In the genomic region with DNA sequence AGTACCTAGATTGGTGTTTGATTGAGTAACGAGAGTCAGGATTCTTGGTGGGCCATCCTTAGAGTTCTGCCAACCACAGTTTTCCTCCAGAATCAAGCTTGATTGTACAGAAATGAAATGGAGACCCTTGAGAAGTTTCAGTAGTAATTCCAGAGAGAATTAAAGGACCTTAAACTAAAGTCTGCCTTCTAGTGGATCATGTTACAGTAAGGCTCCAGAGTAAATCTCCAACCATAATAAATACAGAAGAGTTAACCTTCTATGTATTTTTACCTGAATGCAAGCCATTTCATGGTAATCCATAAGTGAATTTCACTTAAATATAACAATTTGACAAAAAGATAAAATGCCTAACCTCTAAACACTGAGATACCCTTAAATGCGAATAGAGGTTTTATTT, we compare ENCODE assay signal across 18 cellular contexts. TPM values are rescaled to one million over a fixed set of nuclear protein-coding genes. Genes with fewer than 3 reads are reported as not detected.
A peak's percentile ranks its signal among the peaks of the same experiment; 100 is the strongest.
DNase-seq lines count a peak whose midpoint lies in the region; ATAC-seq and TF ChIP-seq lines count a peak whose summit lies in the region.
"Had no signal": no experiment of that assay in that cellular context is flagged by ENCODE, and none has a peak within 500 bp of the region (broad histone marks: within the 10 kb centered on the region; RNA-seq: fewer than 3 reads in every experiment).

No MANE protein-coding gene starts in this region.

- no peak overlapping the region for H3K4me3 Mint-ChIP-seq in H9
- H3K4me3 Mint-ChIP-seq: CD4-positive, alpha-beta T cell had no signal

- TF ChIP-seq POLR2A in body of pancreas (IDR thresholded peaks at IDR 0.05) (no peak), prostate gland (IDR thresholded peaks at IDR 0.05) (no peak)

- intact Hi-C loops in body of pancreas (cut with DNase I) (no loop called here), prostate gland (cut with DNase I) (no loop called here)

- H3K4ac ChIP-seq in H9 (ENCODE audit: low read depth, low read length) (no peak overlapping the region), mesendoderm (ENCODE audit: low read depth, low read length) (no peak overlapping the region)

- H3K79me2 ChIP-seq in H9 (ENCODE audit: insufficient read depth, low read length) (no peaks in the 10 kb centered on the region), mesendoderm (ENCODE audit: control insufficient read depth, insufficient read depth, low read length) (no peaks in the 10 kb centered on the region), smooth muscle cell (ENCODE audit: low read depth) (no peaks in the 10 kb centered on the region)

- no CpG with 5 or more reads among the region's 2 CpGs for WGBS in H9 (ENCODE audit: extremely low coverage, insufficient read length, low lambda C conversion rate)
- WGBS in mesendoderm (ENCODE audit: extremely low coverage, insufficient coverage, low lambda C conversion rate), result no CpG with 5 or more reads among the region's 2 CpGs
- WGBS in smooth muscle cell (ENCODE audit: low lambda C conversion rate), result 95% methylated on average over 2 of the region's 2 CpGs
- WGBS in body of pancreas, 2 donors, result 94 to 97% methylated on average over 2 of the region's 2 CpGs
- WGBS in prostate gland, result over 99% methylated on average over 2 of the region's 2 CpGs

- H3K56ac ChIP-seq in H9 (ENCODE audit: insufficient read length, low read depth, low read length) (no peak overlapping the region), mesendoderm (ENCODE audit: low read length) (peak overlapping the region; percentile 28)

- H4K8ac ChIP-seq in H9 (replicated peaks; ENCODE audit: insufficient read length, low read depth, low read length) (no peak overlapping the region), mesendoderm (ENCODE audit: low read depth, low read length) (no peak overlapping the region)

- no peak overlapping the region for H2BK120ac ChIP-seq in H9 (ENCODE audit: low read depth, low read length, poor library complexity, severe bottlenecking)
- H2BK120ac ChIP-seq in mesendoderm (ENCODE audit: low read depth, low read length), result peak overlapping the region; percentile 47

- no peaks in the 10 kb centered on the region for H3K27me3 Mint-ChIP-seq in H9 (ENCODE audit: low read depth)
- H3K27me3 Mint-ChIP-seq: CD4-positive, alpha-beta T cell had no signal

- no peak overlapping the region for H2BK12ac ChIP-seq in H9 (ENCODE audit: insufficient read length, low read depth, low read length)

- no peak overlapping the region for H3T11ph ChIP-seq in H9 (ENCODE audit: low read length)

- H3K14ac ChIP-seq in H9 (ENCODE audit: insufficient read depth, low read length), result no peak overlapping the region

- H3K79me1 ChIP-seq in H9 (ENCODE audit: insufficient read depth, low read depth, low read length, poor library complexity, severe bottlenecking) (no peaks in the 10 kb centered on the region), mesendoderm (ENCODE audit: low read length) (no peaks in the 10 kb centered on the region)

- H3K4me1 ChIP-seq in H9 (ENCODE audit: insufficient read depth, low read length) (no peaks in the 10 kb centered on the region), adipocyte (ENCODE audit: control insufficient read depth, insufficient read depth, low read length) (peaks cover 5% of the 10 kb centered on the region), mesendoderm (ENCODE audit: control insufficient read depth, low read depth, low read length) (peaks cover 7% of the 10 kb centered on the region), smooth muscle cell (ENCODE audit: low read depth) (peaks cover 6% of the 10 kb centered on the region), body of pancreas (no peaks in the 10 kb centered on the region), prostate gland (replicated peaks) (no peaks in the 10 kb centered on the region)
- H3K4me1 ChIP-seq: A549, Caco-2 had no signal

- no peak overlapping the region for H2BK20ac ChIP-seq in H9 (ENCODE audit: low read depth, low read length, poor library complexity, severe bottlenecking)

- H3K9ac ChIP-seq in H9 (ENCODE audit: extremely low read depth, insufficient read length, low read length) (no peak overlapping the region), adipocyte (ENCODE audit: low read length) (no peak overlapping the region), mesendoderm (ENCODE audit: low read length) (no peak overlapping the region), smooth muscle cell (ENCODE audit: low read depth) (no peak overlapping the region)
- H3K9ac ChIP-seq: KMS-11 had no signal

- ATAC-seq in body of pancreas, result no peak
- ATAC-seq: Right ventricle myocardium inferior had no signal

- no peaks in the 10 kb centered on the region for H3K9me3 ChIP-seq in H9 (ENCODE audit: control insufficient read depth, low read depth, low read length)
- H3K9me3 ChIP-seq in adipocyte (ENCODE audit: control insufficient read depth, low read length), result no peaks in the 10 kb centered on the region
- H3K9me3 ChIP-seq in smooth muscle cell (replicated peaks; ENCODE audit: low read depth), result no peaks in the 10 kb centered on the region
- H3K9me3 ChIP-seq in body of pancreas, result no peaks in the 10 kb centered on the region
- H3K9me3 ChIP-seq in prostate gland, result no peaks in the 10 kb centered on the region
- H3K9me3 ChIP-seq: A549, Caco-2, HAP-1 had no signal

- no peaks in the 10 kb centered on the region for H3K27me3 ChIP-seq in H9 (ENCODE audit: insufficient read depth, low read length)
- no peaks in the 10 kb centered on the region for H3K27me3 ChIP-seq in adipocyte (replicated peaks; ENCODE audit: control insufficient read depth, insufficient read depth, low read length)
- no peaks in the 10 kb centered on the region for H3K27me3 ChIP-seq in mesendoderm (ENCODE audit: insufficient read depth, low read length, poor library complexity)
- H3K27me3 ChIP-seq in smooth muscle cell (ENCODE audit: low read depth), result no peaks in the 10 kb centered on the region
- H3K27me3 ChIP-seq in body of pancreas, result no peaks in the 10 kb centered on the region
- H3K27me3 ChIP-seq in prostate gland (replicated peaks; ENCODE audit: insufficient read depth), result no peaks in the 10 kb centered on the region

- H3K4me3 ChIP-seq in adipocyte (ENCODE audit: low read length) (no peak overlapping the region), mesendoderm (ENCODE audit: low read length) (no peak overlapping the region), smooth muscle cell (no peak overlapping the region), body of pancreas (no peak overlapping the region), prostate gland (no peak overlapping the region)
- H3K4me3 ChIP-seq: A549, HAP-1 had no signal

- no peak overlapping the region for H3K27ac ChIP-seq in H9 (ENCODE audit: insufficient read length, low read depth, low read length)
- H3K27ac ChIP-seq in mesendoderm (ENCODE audit: low read depth, low read length), result no peak overlapping the region
- H3K27ac ChIP-seq in smooth muscle cell (ENCODE audit: low read depth), result no peak overlapping the region
- no peak overlapping the region for H3K27ac ChIP-seq in body of pancreas
- H3K27ac ChIP-seq in prostate gland, result no peak overlapping the region
- H3K27ac ChIP-seq: A549, KMS-11 had no signal

- H3F3A ChIP-seq in smooth muscle cell (ENCODE audit: low read depth), result no peaks in the 10 kb centered on the region

- H4K20me1 ChIP-seq in H9 (ENCODE audit: control insufficient read depth, insufficient read depth, insufficient read length), result no peaks in the 10 kb centered on the region
- no peaks in the 10 kb centered on the region for H4K20me1 ChIP-seq in smooth muscle cell (ENCODE audit: low read depth)

- H2BK15ac ChIP-seq in H9 (ENCODE audit: low read depth, low read length), result no peak overlapping the region
- H2BK15ac ChIP-seq in mesendoderm (replicated peaks; ENCODE audit: low read depth), result no peak overlapping the region

- no peaks in the 10 kb centered on the region for H3K9me3 Mint-ChIP-seq in H9
- H3K9me3 Mint-ChIP-seq: CD4-positive, alpha-beta T cell had no signal

- H4K91ac ChIP-seq in H9 (ENCODE audit: insufficient read length, low read depth, low read length), result no peak overlapping the region

- no peaks in the 10 kb centered on the region for H3K23me2 ChIP-seq in H9 (ENCODE audit: insufficient read length, low read depth, low read length, poor library complexity, severe bottlenecking)

- H3K18ac ChIP-seq in H9 (ENCODE audit: insufficient read length, low read depth, low read length), result no peak overlapping the region
- H3K18ac ChIP-seq in mesendoderm (ENCODE audit: low read length), result peak overlapping the region; percentile 60

- no peak overlapping the region for H3K4me2 ChIP-seq in H9 (ENCODE audit: insufficient read depth, insufficient read length, low read length)
- H3K4me2 ChIP-seq in mesendoderm (ENCODE audit: low read length), result no peak overlapping the region
- H3K4me2 ChIP-seq in smooth muscle cell, result no peak overlapping the region
- H3K4me2 ChIP-seq: A549, KMS-11 had no signal

- H2AK5ac ChIP-seq in H9 (ENCODE audit: insufficient read length, low read length) (no peak overlapping the region), mesendoderm (ENCODE audit: low read length) (no peak overlapping the region)

- H3K36me3 ChIP-seq in adipocyte (ENCODE audit: control insufficient read depth, insufficient read depth, low read length, severe bottlenecking), result no peaks in the 10 kb centered on the region
- H3K36me3 ChIP-seq in mesendoderm (ENCODE audit: control insufficient read depth, insufficient read depth, low read length), result no peaks in the 10 kb centered on the region
- H3K36me3 ChIP-seq in smooth muscle cell (ENCODE audit: low read depth), result no peaks in the 10 kb centered on the region
- no peaks in the 10 kb centered on the region for H3K36me3 ChIP-seq in body of pancreas (replicated peaks in 1 of 2; ENCODE audit: insufficient read depth in 1 of 2, low read depth in 2 of 2)
- no peaks in the 10 kb centered on the region for H3K36me3 ChIP-seq in prostate gland
- H3K36me3 ChIP-seq: HAP-1 had no signal

- no peak overlapping the region for H3K23ac ChIP-seq in H9 (ENCODE audit: insufficient read length, low read depth, low read length)
- H3K23ac ChIP-seq in mesendoderm (ENCODE audit: low read length), result no peak overlapping the region

- DNase-seq in H9, result no peak
- DNase-seq in adipocyte (ENCODE audit: low read depth), result peak; percentile 19
- DNase-seq in mesendoderm, result no peak
- DNase-seq in smooth muscle cell (lab: John Stamatoyannopoulos, UW; ENCODE audit: unreplicated experiment), result no peak
- DNase-seq in body of pancreas, result no peak
- DNase-seq in prostate gland (ENCODE audit: low spot score), result no peak
- DNase-seq in NCI-H446 treated with DMSO at 0.1 percent for 48 hours (lab: John Stamatoyannopoulos, UW), result no peak
- DNase-seq: CD4-positive, alpha-beta T cell; GDM1; NCI-H1417 treated with DMSO at 0.1 percent for 48 hours; NCI-H187 treated with DMSO at 0.1 percent for 48 hours; NK-92 treated with Interleukin-12 subunit alpha and Interleukin-12 subunit beta, amount 100 ng/mL, for 24 hours had no signal

- no peak overlapping the region for H2BK5ac ChIP-seq in H9 (ENCODE audit: insufficient read length, low read length)
- no peak overlapping the region for H2BK5ac ChIP-seq in mesendoderm (ENCODE audit: low read length)

- H3K27ac Mint-ChIP-seq in H9, result peak overlapping the region in 1 of 3 experiments; percentile 91; a peak in 2 of 7 replicates
- H3K27ac Mint-ChIP-seq: CD4-positive, alpha-beta T cell had no signal

- H2AFZ ChIP-seq in H9 (ENCODE audit: low read length) (peak overlapping the region; percentile 84), smooth muscle cell (ENCODE audit: low read depth) (peak overlapping the region; percentile 63)

- H4K5ac ChIP-seq in H9 (ENCODE audit: insufficient read length, low read depth, low read length) (no peak overlapping the region), mesendoderm (ENCODE audit: low read length) (no peak overlapping the region)

- peaks cover 16 to 18% of the 10 kb centered on the region in 2 experiments for H3K4me1 Mint-ChIP-seq in H9

- TF ChIP-seq CTCF in H9 (conservative IDR thresholded peaks at IDR 0.05) (no peak), smooth muscle cell (IDR thresholded peaks at IDR 0.05; ENCODE audit: borderline replicate concordance, insufficient read depth, poor library complexity, severe bottlenecking) (no peak), body of pancreas (IDR thresholded peaks at IDR 0.05) (no peak), prostate gland (IDR thresholded peaks at IDR 0.05) (no peak)

- no peaks in the 10 kb centered on the region for H3K36me3 Mint-ChIP-seq in H9 (ENCODE audit: insufficient read depth in 1 of 3, low read depth in 3 of 3)

RNA-seq across cellular contexts. Expression of gene CNTLN, which starts 53.0 kb away (rescaled TPM):
- total RNA-seq in H9 (2021) (13.7 and 15.0 TPM in 2 replicates), smooth muscle cell (9.0 and 12.8 TPM in 2 replicates), body of pancreas (10 to 100 TPM in 1 of 2 donors, 1 to 10 TPM in 1; 7.3 to 11.2 TPM), prostate gland (10 to 100 TPM in 1 of 2 donors, 1 to 10 TPM in 1; 4.1 to 12.9 TPM)
- 8.6 TPM for polyA plus RNA-seq in mesendoderm (2013, experiment 1 of 2)
- 8.6 TPM for polyA plus RNA-seq in mesendoderm (2013, experiment 2 of 2)
- 5.5 and 5.7 TPM in 2 replicates for polyA plus RNA-seq in smooth muscle cell
- total RNA-seq: OCI-LY7 had no signal
